ENCODE assay signal across 8 cellular contexts in the genomic region with DNA sequence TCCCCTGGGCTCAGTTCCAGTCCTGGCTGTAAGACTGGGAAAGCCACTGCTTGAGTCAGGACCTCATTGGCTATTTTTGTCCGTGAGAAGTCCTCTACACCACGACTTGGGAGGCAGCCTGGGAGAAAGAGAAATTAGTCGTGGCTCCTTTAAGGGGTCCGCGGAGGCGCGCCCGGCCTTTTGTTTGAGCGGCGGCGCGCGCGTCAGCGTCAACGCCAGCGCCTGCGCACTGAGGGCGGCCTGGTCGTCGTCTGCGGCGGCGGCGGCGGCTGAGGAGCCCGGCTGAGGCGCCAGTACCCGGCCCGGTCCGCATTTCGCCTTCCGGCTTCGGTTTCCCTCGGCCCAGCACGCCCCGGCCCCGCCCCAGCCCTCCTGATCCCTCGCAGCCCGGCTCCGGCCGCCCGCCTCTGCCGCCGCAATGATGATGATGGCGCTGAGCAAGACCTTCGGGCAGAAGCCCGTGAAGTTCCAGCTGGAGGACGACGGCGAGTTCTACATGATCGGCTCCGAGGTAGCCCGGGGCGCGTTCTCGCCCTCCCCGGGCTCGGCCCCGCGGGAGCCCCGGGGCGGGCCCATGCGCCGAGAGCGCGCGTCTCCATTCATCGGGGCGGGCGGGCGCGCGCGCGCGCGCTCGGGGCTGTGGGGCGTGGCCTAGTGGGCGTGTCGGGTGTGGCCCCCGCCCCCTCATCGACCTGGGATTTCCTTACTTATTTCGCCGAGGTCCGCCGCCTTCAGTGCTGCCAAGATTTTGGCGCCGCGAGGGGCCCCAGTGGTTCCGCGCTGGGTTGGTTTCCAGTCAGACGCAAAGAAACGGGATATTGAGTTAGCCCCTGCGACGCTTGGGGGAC. TPM values are rescaled to one million over a fixed set of nuclear protein-coding genes. Genes with fewer than 3 reads are reported as not detected.
A peak's percentile ranks its signal among the peaks of the same experiment; 100 is the strongest.
DNase-seq lines count a peak whose midpoint lies in the region; ATAC-seq lines count a peak whose summit lies in the region.

A gene (plus strand): TSS at position 215 of the 848 bp plus-strand sequence. CDS start 204 bp downstream, at position 419.

- no peaks in the 10 kb centered on the region for H3K27me3 Mint-ChIP-seq in activated T-helper 17 cell treated with anti-CD3 and anti-CD28 coated beads, Interleukin-2, amount 50 U/mL, for 72 hours
- no peaks in the 10 kb centered on the region for H3K27me3 Mint-ChIP-seq in natural killer cell treated with Interleukin-12 subunit alpha and Interleukin-12 subunit beta and Interleukin-15 and Interleukin-18, amount 100 ng/mL, for 72 hours

- peak within 1 kb of the TSS; percentile 94 for H3K4me3 Mint-ChIP-seq in activated T-helper 17 cell treated with anti-CD3 and anti-CD28 coated beads, Interleukin-2, amount 50 U/mL, for 72 hours
- H3K4me3 Mint-ChIP-seq in natural killer cell treated with Interleukin-12 subunit alpha and Interleukin-12 subunit beta and Interleukin-15 and Interleukin-18, amount 100 ng/mL, for 72 hours: peak within 1 kb of the TSS; percentile 93

- peaks cover 8% of the 10 kb centered on the region for H3K36me3 Mint-ChIP-seq in activated T-helper 17 cell treated with anti-CD3 and anti-CD28 coated beads, Interleukin-2, amount 50 U/mL, for 72 hours (ENCODE audit: low read depth)
- no peaks in the 10 kb centered on the region for H3K36me3 Mint-ChIP-seq in natural killer cell treated with Interleukin-12 subunit alpha and Interleukin-12 subunit beta and Interleukin-15 and Interleukin-18, amount 100 ng/mL, for 72 hours

- no peaks in the 10 kb centered on the region for H3K9me3 Mint-ChIP-seq in activated T-helper 17 cell treated with anti-CD3 and anti-CD28 coated beads, Interleukin-2, amount 50 U/mL, for 72 hours
- H3K9me3 Mint-ChIP-seq in natural killer cell treated with Interleukin-12 subunit alpha and Interleukin-12 subunit beta and Interleukin-15 and Interleukin-18, amount 100 ng/mL, for 72 hours: no peaks in the 10 kb centered on the region

- peak; percentile 65 for ATAC-seq in GM21529 (IDR thresholded peaks at IDR 0.05; ENCODE audit: unreplicated experiment)
- peak; percentile 91 for ATAC-seq in activated T-helper 17 cell treated with anti-CD3 and anti-CD28 coated beads, Interleukin-2, amount 50 U/mL, for 72 hours (replicated peaks)
- ATAC-seq in natural killer cell treated with Interleukin-12 subunit alpha and Interleukin-12 subunit beta and Interleukin-15 and Interleukin-18, amount 100 ng/mL, for 72 hours: peak; percentile 90 to 95

- H3K27ac Mint-ChIP-seq in activated T-helper 17 cell treated with anti-CD3 and anti-CD28 coated beads, Interleukin-2, amount 50 U/mL, for 72 hours: peak within 1 kb of the TSS; percentile 96
- H3K27ac Mint-ChIP-seq in natural killer cell treated with Interleukin-12 subunit alpha and Interleukin-12 subunit beta and Interleukin-15 and Interleukin-18, amount 100 ng/mL, for 72 hours: peak within 1 kb of the TSS; percentile 79 to 92

- peaks cover 6% of the 10 kb centered on the region for H3K4me1 Mint-ChIP-seq in activated T-helper 17 cell treated with anti-CD3 and anti-CD28 coated beads, Interleukin-2, amount 50 U/mL, for 72 hours
- peaks cover 20 to 26% of the 10 kb centered on the region in 2 donors for H3K4me1 Mint-ChIP-seq in natural killer cell treated with Interleukin-12 subunit alpha and Interleukin-12 subunit beta and Interleukin-15 and Interleukin-18, amount 100 ng/mL, for 72 hours (ENCODE audit: low read depth in 2 of 2)

- DNase-seq in DMS 273 treated with DMSO at 0.1 percent for 48 hours (lab: John Stamatoyannopoulos, UW): peak; percentile 47
- DNase-seq in KG1 (lab: John Stamatoyannopoulos, UW): peak; percentile 72
- peak; percentile 94 for DNase-seq in RPMI8226
- peak; percentile 89 for DNase-seq in fibroblast of peridontal ligament (ENCODE audit: extremely low read depth)
- peak; percentile 90 for DNase-seq in natural killer cell treated with Interleukin-12 subunit alpha and Interleukin-12 subunit beta and Interleukin-15 and Interleukin-18, amount 100 ng/mL, for 72 hours (ENCODE audit: low spot score)
- peak; percentile 76 to 93 (median 87) for DNase-seq in stimulated activated naive CD4-positive, alpha-beta T cell (lab: John Stamatoyannopoulos, UW)

RNA-seq across cellular contexts. Expression of the gene that starts here (rescaled TPM):
- total RNA-seq in activated T-helper 17 cell treated with anti-CD3 and anti-CD28 coated beads, Interleukin-2, amount 50 U/mL, for 72 hours: 10 to 100 TPM; 51.4 to 70.1 TPM
- 100 to 1,000 TPM in 1 of 2 donors, 10 to 100 TPM in 1; 70.5 to 105 TPM for total RNA-seq in natural killer cell treated with Interleukin-12 subunit alpha and Interleukin-12 subunit beta and Interleukin-15 and Interleukin-18, amount 100 ng/mL, for 72 hours

Comparison
In these comparisons a context has a peak if more than half of its experiments do, and no peak if none do; other contexts are left out.
1. Peak in every context shown above with its lines: DNase-seq and ATAC-seq.